In genomic region chr17:18412001-18412538, GRCh38 we compare ENCODE assay signal across 9 cellular contexts. TPM values are rescaled to one million over a fixed set of nuclear protein-coding genes. Genes with fewer than 3 reads are reported as not detected.
DNase-seq lines count a peak whose midpoint lies in the region; ATAC-seq, FAIRE-seq and TF ChIP-seq lines count a peak whose summit lies in the region.
"Not testable (repeated sequence)": the region's sequence is repeated elsewhere in the genome, so short reads cannot be mapped to it uniquely, and the experiment has no call there.
"Had no signal": no experiment of that assay in that cellular context is flagged by ENCODE, and none has a peak within 500 bp of the region (broad histone marks: within the 10 kb centered on the region; RNA-seq: fewer than 3 reads in every experiment).

No MANE protein-coding gene starts in this region.

- H3K9me3 ChIP-seq in effector memory CD4-positive, alpha-beta T cell (ENCODE audit: control insufficient read depth, low read length); right lobe of liver: not testable (repeated sequence)

- TF ChIP-seq CTCF in WTC11 (IDR thresholded peaks at IDR 0.05); right lobe of liver (IDR thresholded peaks at IDR 0.05): not testable (repeated sequence)

- not testable (repeated sequence) for H3K27me3 ChIP-seq in ACC112 (ENCODE audit: insufficient read depth, low read length); effector memory CD4-positive, alpha-beta T cell (replicated peaks; ENCODE audit: control insufficient read depth, insufficient read depth, low read length, poor library complexity, severe bottlenecking); right lobe of liver

- not testable (repeated sequence) for H3K36me3 Mint-ChIP-seq in WTC11

- H3K4me1 ChIP-seq in ACC112 (ENCODE audit: control insufficient read depth, insufficient read depth, low read length, unreplicated experiment); effector memory CD4-positive, alpha-beta T cell (ENCODE audit: control insufficient read depth, insufficient read depth, low read length, poor library complexity, severe bottlenecking); right lobe of liver: not testable (repeated sequence)

- peaks cover 21% of the 10 kb centered on the region for H3K4me1 Mint-ChIP-seq in WTC11

- peak; percentile 98 for FAIRE-seq in HTR-8/SVneo (lab: Jason Lieb, UNC)

- POLR2A ChIA-PET in WTC11 (lab: Charles Lee): not testable (repeated sequence)

- H3K27ac ChIP-seq in ACC112 (ENCODE audit: low read depth, low read length): peak overlapping the region; percentile 80
- not testable (repeated sequence) for H3K27ac ChIP-seq in effector memory CD4-positive, alpha-beta T cell (ENCODE audit: insufficient read depth, low read length, poor library complexity, severe bottlenecking); right lobe of liver

- intact Hi-C loops in right lobe of liver (cut with DNase I): not testable (repeated sequence)

- DNase-seq in HTR-8/SVneo (ENCODE audit: insufficient read length, low spot score); WTC11 (ENCODE audit: low spot score); effector memory CD4-positive, alpha-beta T cell; right lobe of liver; skeletal muscle cell (ENCODE audit: low read depth): not testable (repeated sequence)

- CTCF ChIA-PET in WTC11 (lab: Charles Lee): not testable (repeated sequence)

- H3K4me3 Mint-ChIP-seq in WTC11: peak overlapping the region; percentile 94

- not testable (repeated sequence) for H3K27ac Mint-ChIP-seq in WTC11

- H3K4me3 ChIP-seq in ACC112 (ENCODE audit: low read depth, low read length) (peak overlapping the region; percentile 84), skeletal muscle cell (ENCODE audit: low read depth, low read length) (peak overlapping the region; percentile 54)
- H3K4me3 ChIP-seq in effector memory CD4-positive, alpha-beta T cell (ENCODE audit: insufficient read depth, low read depth, low read length, poor library complexity, severe bottlenecking): peak overlapping the region; percentile 66
- H3K4me3 ChIP-seq in right lobe of liver: not testable (repeated sequence)

- ATAC-seq in GM19023 (IDR thresholded peaks at IDR 0.05; ENCODE audit: unreplicated experiment) (peak; percentile 77), HG02623 (IDR thresholded peaks at IDR 0.05; ENCODE audit: unreplicated experiment) (peak; percentile 80), WTC11 (peak; percentile 79), right lobe of liver (peak; percentile 77 to 92 (median 77))

- not testable (repeated sequence) for H3K79me2 ChIP-seq in ACC112 (ENCODE audit: control insufficient read depth, insufficient read depth, low read length, unreplicated experiment)

- WGBS in right lobe of liver (ENCODE audit: insufficient coverage, low coverage, low lambda C conversion rate, missing lambda C conversion rate): no CpG with 5 or more reads among the region's 32 CpGs

- H2AFZ ChIP-seq in ACC112 (ENCODE audit: low read length, unreplicated experiment): not testable (repeated sequence)

- H3K27me3 Mint-ChIP-seq in WTC11 (ENCODE audit: low read depth): not testable (repeated sequence)

- not testable (repeated sequence) for TF ChIP-seq POLR2A in right lobe of liver (IDR thresholded peaks at IDR 0.05)

- not testable (repeated sequence) for H3K9me3 Mint-ChIP-seq in WTC11

- not testable (repeated sequence) for H3K36me3 ChIP-seq in ACC112 (ENCODE audit: insufficient read depth, low read length); effector memory CD4-positive, alpha-beta T cell (ENCODE audit: control insufficient read depth, insufficient read depth, low read length); right lobe of liver

RNA-seq across cellular contexts. Expression of gene EVPLL, which starts 34.5 kb away (rescaled TPM):
- not detected in 3 replicates for total RNA-seq in WTC11 (2021)
- total RNA-seq in right lobe of liver: 1 to 10 TPM in 3 of 6 experiments, under 1 TPM in 3; 0.46 to 1.6 (median 1.0) TPM
- total RNA-seq: activated CD4-positive, alpha-beta memory T cell treated with anti-CD3 and anti-CD28 coated beads for 36 hours had no signal

RNA-seq across cellular contexts. Expression of gene SHMT1, which starts 48.7 kb away (rescaled TPM):
- 40.1 to 49.2 TPM (median 42.5 TPM) in 3 replicates for total RNA-seq in WTC11 (2021)
- total RNA-seq in right lobe of liver: 100 to 1,000 TPM; 208 to 457 (median 284) TPM
